In genomic region chr3:185714085-185714484, GRCh38 we compare ENCODE assay signal across 9 cellular contexts.
"Had no signal": no experiment of that assay in that cellular context is flagged by ENCODE, and none has a peak within 500 bp of the region (broad histone marks: within the 10 kb centered on the region; RNA-seq: fewer than 3 reads in every experiment).

No MANE protein-coding gene starts in this region.

- H3K36me3 Mint-ChIP-seq: IgD-negative memory B cell had no signal

- H3K4me3 ChIP-seq: GM23338 had no signal

- FAIRE-seq: H1, H54, HTR-8/SVneo had no signal

- H3K9me3 Mint-ChIP-seq: GM23338, H9, HFFc6 had no signal

- H3K27ac Mint-ChIP-seq: IgD-negative memory B cell had no signal

- H2AFZ ChIP-seq: GM23338 had no signal

- H3K4me3 Mint-ChIP-seq: IgD-negative memory B cell had no signal

- H3K4me1 Mint-ChIP-seq: IgD-negative memory B cell had no signal

- DNase-seq: H9, HCEC 1CT, HFFc6, KG1 had no signal
